8 cellular contexts compared by ENCODE assay signal in the genomic region with DNA sequence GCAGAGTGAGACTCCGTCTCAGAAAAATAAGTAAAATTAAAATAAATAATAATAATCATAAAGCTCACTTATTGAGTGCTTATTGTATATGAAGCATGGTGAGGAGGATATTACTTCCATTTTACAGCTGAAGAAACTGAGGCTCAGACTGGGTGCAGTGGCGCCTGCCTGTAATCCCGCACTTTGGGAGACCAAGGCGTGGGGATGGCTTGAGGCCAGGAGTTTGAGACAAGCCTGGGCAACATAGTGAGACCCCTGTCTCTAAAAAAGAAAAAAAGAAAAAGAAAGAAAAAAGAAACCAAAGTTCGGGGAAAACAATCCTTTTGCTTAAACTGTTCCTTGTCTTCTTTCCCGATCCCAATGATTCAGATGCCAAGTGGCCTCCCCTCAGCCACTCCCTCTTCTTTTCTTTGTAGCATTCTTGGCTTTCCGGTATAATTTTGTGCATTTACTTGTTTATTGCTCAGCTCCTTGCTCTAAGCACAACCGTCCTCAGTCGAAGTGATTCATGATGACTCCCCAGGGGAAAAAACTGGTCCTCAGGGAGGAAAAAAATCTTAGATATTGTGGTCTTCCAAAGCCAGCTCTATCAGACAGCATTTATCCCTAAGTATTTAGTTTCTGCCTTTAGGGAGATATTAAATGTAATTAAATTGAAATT. TPM values are rescaled to one million over a fixed set of nuclear protein-coding genes. Genes with fewer than 3 reads are reported as not detected.
A peak's percentile ranks its signal among the peaks of the same experiment; 100 is the strongest.
DNase-seq lines count a peak whose midpoint lies in the region; ATAC-seq and TF ChIP-seq lines count a peak whose summit lies in the region.
"Had no signal": no experiment of that assay in that cellular context is flagged by ENCODE, and none has a peak within 500 bp of the region (broad histone marks: within the 10 kb centered on the region; RNA-seq: fewer than 3 reads in every experiment).

No MANE protein-coding gene starts in this region.

- peak overlapping the region; percentile 96 for H3K4me3 ChIP-seq in suprapubic skin

- H3K4me1 Mint-ChIP-seq in WTC11: peaks cover 4% of the 10 kb centered on the region; the same call in 1 of the 2 replicates

- H3K27me3 Mint-ChIP-seq in WTC11 (ENCODE audit: low read depth): no peaks in the 10 kb centered on the region

- CTCF ChIA-PET in WTC11 (lab: Charles Lee): interaction anchor here (0.6 to 2.0 kb wide), 4 partner anchors 22 to 189 kb away, joined by 3 to 6 read pairs (median 4); no protein-coding TSS in a partner anchor

- peak overlapping the region; percentile 82 for H3K27ac ChIP-seq in suprapubic skin

- TF ChIP-seq CTCF in WTC11 (IDR thresholded peaks at IDR 0.05): no peak
- TF ChIP-seq CTCF in suprapubic skin (IDR thresholded peaks at IDR 0.05): no peak

- peaks cover 25% of the 10 kb centered on the region for H3K36me3 Mint-ChIP-seq in WTC11

- POLR2A ChIA-PET in WTC11 (lab: Charles Lee): interaction anchor here (0.5 to 1.5 kb wide), 4 partner anchors 15 to 624 kb away, joined by 3 to 4 read pairs (median 3); partner anchors contain the start of gene PPAN

- no peak overlapping the region for H3K4me3 Mint-ChIP-seq in WTC11

- no peak for ATAC-seq in WTC11
- no peak for ATAC-seq in GM21825 (IDR thresholded peaks at IDR 0.05; ENCODE audit: unreplicated experiment)

- no peaks in the 10 kb centered on the region for H3K9me3 ChIP-seq in suprapubic skin

- peaks cover 4% of the 10 kb centered on the region for H3K9me3 Mint-ChIP-seq in WTC11
- H3K9me3 Mint-ChIP-seq: activated T-cell treated with anti-CD3 and anti-CD28 coated beads, Interleukin-2, amount 50 U/mL, for 72 hours had no signal

- WGBS in suprapubic skin: 36% methylated on average over 9 of the region's 9 CpGs

- H3K27ac Mint-ChIP-seq in WTC11: no peak overlapping the region

- no peak for TF ChIP-seq POLR2A in suprapubic skin (IDR thresholded peaks at IDR 0.05)

- H3K4me1 ChIP-seq in suprapubic skin: peaks cover 39% of the 10 kb centered on the region

- H3K27me3 ChIP-seq in suprapubic skin: no peaks in the 10 kb centered on the region

- H3K36me3 ChIP-seq in suprapubic skin: peaks cover 30% of the 10 kb centered on the region

- DNase-seq in HCEC 1CT: peak; percentile 93
- DNase-seq in WTC11 (ENCODE audit: low spot score): no peak
- peak; percentile 50 for DNase-seq in fibroblast of the conjunctiva (ENCODE audit: low read depth)
- DNase-seq in suprapubic skin (ENCODE audit: low spot score in 2 of 2): no peak
- DNase-seq in NCI-H1105 treated with DMSO at 0.1 percent for 48 hours (lab: John Stamatoyannopoulos, UW): no peak
- no peak for DNase-seq in NCI-H1436 (lab: John Stamatoyannopoulos, UW)

- no peak for TF ChIP-seq EP300 in suprapubic skin (IDR thresholded peaks at IDR 0.05)

TF ChIP-seq in WTC11, 78 proteins besides CTCF, POLR2A, EP300 and RAD21:
- peak; percentile 65; the same call in 1 of the 2 replicates for TF ChIP-seq ZNF121 (CRISPR knock-in tag; IDR thresholded peaks at IDR 0.05)
- no peak for TF ChIP-seq RORB (CRISPR knock-in tag; IDR thresholded peaks at IDR 0.05)

RNA-seq across cellular contexts. Expression of gene EIF3G, which starts 1.0 kb away (rescaled TPM):
- total RNA-seq in WTC11 (2021): 318 to 333 TPM (median 323 TPM) in 3 replicates
- total RNA-seq in suprapubic skin: 100 to 1,000 TPM; 211 to 315 (median 225) TPM

RNA-seq across cellular contexts. Expression of gene P2RY11, which starts 9.2 kb away (rescaled TPM):
- total RNA-seq in WTC11 (2021) (21.0 to 21.5 TPM (median 21.2 TPM) in 3 replicates), suprapubic skin (10 to 100 TPM; 16.4 to 32.9 (median 19.9) TPM)

RNA-seq across cellular contexts. Expression of gene PPAN, which starts 14.5 kb away (rescaled TPM):
- 74.1 to 83.7 TPM (median 80.8 TPM) in 3 replicates for total RNA-seq in WTC11 (2021)
- total RNA-seq in suprapubic skin: 10 to 100 TPM; 41.9 to 55.1 (median 46.8) TPM

RNA-seq across cellular contexts. Expression of gene ANGPTL6, which starts 18.2 kb away (rescaled TPM):
- total RNA-seq in WTC11 (2021): 0.21 to 0.30 TPM (median 0.28 TPM) in 3 replicates
- 1 to 10 TPM in 1 of 4 donors, under 1 TPM in 2, not detected in 1; 0.38 to 1.1 (median 0.42) TPM for total RNA-seq in suprapubic skin

RNA-seq across cellular contexts. Expression of gene SHFL, which starts 34.6 kb away (rescaled TPM):
- 22.5 to 28.4 TPM (median 23.0 TPM) in 3 replicates for total RNA-seq in WTC11 (2021)
- total RNA-seq in suprapubic skin: 10 to 100 TPM; 11.8 to 26.7 (median 22.3) TPM

Comparison
In these comparisons a context has a peak if more than half of its experiments do, and no peak if none do; other contexts are left out.
1. DNase-seq: peak in HCEC 1CT (single experiment) and fibroblast of the conjunctiva (single experiment); none in WTC11 (single experiment), suprapubic skin (0 of 2), NCI-H1105 treated with DMSO at 0.1 percent for 48 hours (single experiment) and NCI-H1436 (single experiment).